ENCODE assay signal across 21 cellular contexts in the genomic region with DNA sequence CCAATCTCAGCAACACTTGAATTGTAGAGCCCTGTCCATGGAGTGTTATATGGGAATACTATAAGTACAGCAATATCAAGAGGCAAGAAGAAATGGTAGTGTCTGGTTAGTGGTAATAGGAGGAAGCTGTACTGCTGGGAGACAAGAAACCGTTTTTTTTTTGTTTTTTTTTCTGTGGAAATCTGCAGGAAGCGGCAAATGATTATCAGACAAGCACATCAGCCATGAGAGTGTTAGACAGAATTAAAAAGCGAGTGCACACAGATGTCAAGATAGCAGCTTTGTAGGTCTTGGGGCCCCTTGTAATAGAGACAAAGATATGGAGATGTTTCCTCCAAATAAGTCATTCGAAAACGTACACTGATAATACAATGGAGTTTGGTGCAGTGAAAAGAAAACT. TPM values are rescaled to one million over a fixed set of nuclear protein-coding genes. Genes with fewer than 3 reads are reported as not detected.
A peak's percentile ranks its signal among the peaks of the same experiment; 100 is the strongest.
DNase-seq lines count a peak whose midpoint lies in the region; ATAC-seq and TF ChIP-seq lines count a peak whose summit lies in the region.
"Had no signal": no experiment of that assay in that cellular context is flagged by ENCODE, and none has a peak within 500 bp of the region (broad histone marks: within the 10 kb centered on the region; RNA-seq: fewer than 3 reads in every experiment).

No MANE protein-coding gene starts in this region.

- no peaks in the 10 kb centered on the region for H3K9me3 Mint-ChIP-seq in activated CD4-positive, alpha-beta T cell treated with anti-CD3 and anti-CD28 coated beads, Interleukin-2, amount 10 ng/mL, durations not matched to agents 24 days and 14 days
- H3K9me3 Mint-ChIP-seq in HFFc6: no peaks in the 10 kb centered on the region
- H3K9me3 Mint-ChIP-seq in activated CD8-positive, alpha-beta T cell treated with anti-CD3 and anti-CD28 coated beads, Interleukin-2, amount 10 ng/mL, durations not matched to agents 7 days and 5 days (ENCODE audit: insufficient read depth): no peaks in the 10 kb centered on the region

- H3K36me3 ChIP-seq in mesodermal cell (ENCODE audit: control insufficient read depth, insufficient read depth, low read length): no peaks in the 10 kb centered on the region
- H3K36me3 ChIP-seq: adrenal gland, right atrium auricular region, vagina had no signal

- POLR2A ChIA-PET in activated CD8-positive, alpha-beta T cell treated with anti-CD3 and anti-CD28 coated beads, Interleukin-2, amount 10 ng/mL, durations not matched to agents 7 days and 5 days (lab: Charles Lee): interaction anchor here (1.3 to 1.5 kb wide), 2 partner anchors 9 to 44 kb away, joined by 3 read pairs; no protein-coding TSS in a partner anchor

- peaks cover 24% of the 10 kb centered on the region for H3K4me1 ChIP-seq in mesodermal cell (ENCODE audit: control insufficient read depth, insufficient read depth, low read length, poor library complexity, severe bottlenecking)
- H3K4me1 ChIP-seq: adrenal gland, right atrium auricular region, vagina had no signal

- no peak for TF ChIP-seq CTCF in HFFc6 (IDR thresholded peaks at IDR 0.05)

- H3K4me3 ChIP-seq in mesodermal cell (ENCODE audit: extremely low read depth, insufficient read depth, low read length, poor library complexity, severe bottlenecking): no peak overlapping the region
- H3K4me3 ChIP-seq: adrenal gland, right atrium auricular region, vagina had no signal

- peak overlapping the region; percentile 58 for H3K27ac Mint-ChIP-seq in activated CD4-positive, alpha-beta T cell treated with anti-CD3 and anti-CD28 coated beads, Interleukin-2, amount 10 ng/mL, durations not matched to agents 24 days and 14 days
- H3K27ac Mint-ChIP-seq in HFFc6: peak overlapping the region; percentile 6; the same call in 1 of the 2 replicates
- peak overlapping the region; percentile 79 for H3K27ac Mint-ChIP-seq in activated CD8-positive, alpha-beta T cell treated with anti-CD3 and anti-CD28 coated beads, Interleukin-2, amount 10 ng/mL, durations not matched to agents 7 days and 5 days

- peak; percentile 22 for ATAC-seq in activated CD8-positive, alpha-beta T cell treated with anti-CD3 and anti-CD28 coated beads, Interleukin-2, amount 10 ng/mL, durations not matched to agents 7 days and 5 days
- no peak for ATAC-seq in HG03097 (IDR thresholded peaks at IDR 0.05; ENCODE audit: low FRiP score, unreplicated experiment)
- no peak for ATAC-seq in GM19452 (IDR thresholded peaks at IDR 0.05; ENCODE audit: unreplicated experiment)
- ATAC-seq: PC-3 had no signal

- H3K4me1 Mint-ChIP-seq in activated CD4-positive, alpha-beta T cell treated with anti-CD3 and anti-CD28 coated beads, Interleukin-2, amount 10 ng/mL, durations not matched to agents 24 days and 14 days: peaks cover 83% of the 10 kb centered on the region
- peaks cover 15% of the 10 kb centered on the region for H3K4me1 Mint-ChIP-seq in HFFc6 (ENCODE audit: low read depth)
- H3K4me1 Mint-ChIP-seq in activated CD8-positive, alpha-beta T cell treated with anti-CD3 and anti-CD28 coated beads, Interleukin-2, amount 10 ng/mL, durations not matched to agents 7 days and 5 days (ENCODE audit: low read depth): peaks cover 91% of the 10 kb centered on the region

- H3K27ac ChIP-seq in mesodermal cell (ENCODE audit: low read depth, low read length, severe bottlenecking): peak overlapping the region; percentile 77
- H3K27ac ChIP-seq: adrenal gland, right atrium auricular region, vagina had no signal

- intact Hi-C loops in activated CD4-positive, alpha-beta T cell treated with anti-CD3 and anti-CD28 coated beads, Interleukin-2, amount 10 ng/mL, durations not matched to agents 24 days and 14 days (cut with micrococcal nuclease): no loop called here

- peak; percentile 65 for DNase-seq in activated CD4-positive, alpha-beta T cell treated with anti-CD3 and anti-CD28 coated beads, Interleukin-2, amount 10 ng/mL, durations not matched to agents 24 days and 14 days
- DNase-seq in activated CD4-positive, alpha-beta T cell treated with anti-CD3 and anti-CD28 coated beads, Interleukin-2, amount 50 U/mL, for 1 hour: no peak
- DNase-seq in HFFc6: no peak
- no peak for DNase-seq in activated CD8-positive, alpha-beta T cell treated with anti-CD3 and anti-CD28 coated beads, Interleukin-2, amount 10 ng/mL, durations not matched to agents 7 days and 5 days
- no peak for DNase-seq in dedifferentiated amniotic fluid mesenchymal stem cell (ENCODE audit: extremely low spot score)
- DNase-seq: adrenal gland, GOT3, hippocampal formation, NCI-H1694, NCI-H510A had no signal

- no peaks in the 10 kb centered on the region for H3K27me3 Mint-ChIP-seq in activated CD4-positive, alpha-beta T cell treated with anti-CD3 and anti-CD28 coated beads, Interleukin-2, amount 10 ng/mL, durations not matched to agents 24 days and 14 days
- H3K27me3 Mint-ChIP-seq in HFFc6 (ENCODE audit: insufficient read depth): peaks cover 9% of the 10 kb centered on the region
- H3K27me3 Mint-ChIP-seq in activated CD8-positive, alpha-beta T cell treated with anti-CD3 and anti-CD28 coated beads, Interleukin-2, amount 10 ng/mL, durations not matched to agents 7 days and 5 days (ENCODE audit: low read depth): no peaks in the 10 kb centered on the region

- WGBS in mesodermal cell (ENCODE audit: insufficient coverage in 2 of 2), 2 experiments: 78 to 98% methylated on average over 5 of the region's 5 CpGs

- CTCF ChIA-PET in activated CD8-positive, alpha-beta T cell treated with anti-CD3 and anti-CD28 coated beads, Interleukin-2, amount 10 ng/mL, durations not matched to agents 7 days and 5 days (lab: Charles Lee): interaction anchor here (0.8 to 7.5 kb wide), 9 partner anchors 9 to 229 kb away, joined by 3 to 55 read pairs (median 9); no protein-coding TSS in a partner anchor

- H3K4me3 Mint-ChIP-seq in activated CD4-positive, alpha-beta T cell treated with anti-CD3 and anti-CD28 coated beads, Interleukin-2, amount 10 ng/mL, durations not matched to agents 24 days and 14 days: peak overlapping the region; percentile 86
- H3K4me3 Mint-ChIP-seq in HFFc6: no peak overlapping the region
- H3K4me3 Mint-ChIP-seq in activated CD8-positive, alpha-beta T cell treated with anti-CD3 and anti-CD28 coated beads, Interleukin-2, amount 10 ng/mL, durations not matched to agents 7 days and 5 days: peak overlapping the region; percentile 70

- no peaks in the 10 kb centered on the region for H3K9me3 ChIP-seq in mesodermal cell (ENCODE audit: control insufficient read depth, low read length)
- H3K9me3 ChIP-seq: adrenal gland, right atrium auricular region, vagina had no signal

- peaks cover 93% of the 10 kb centered on the region for H3K36me3 Mint-ChIP-seq in activated CD4-positive, alpha-beta T cell treated with anti-CD3 and anti-CD28 coated beads, Interleukin-2, amount 10 ng/mL, durations not matched to agents 24 days and 14 days (ENCODE audit: low read depth)
- H3K36me3 Mint-ChIP-seq in HFFc6 (ENCODE audit: low read depth): no peaks in the 10 kb centered on the region
- peaks cover 88% of the 10 kb centered on the region for H3K36me3 Mint-ChIP-seq in activated CD8-positive, alpha-beta T cell treated with anti-CD3 and anti-CD28 coated beads, Interleukin-2, amount 10 ng/mL, durations not matched to agents 7 days and 5 days (ENCODE audit: low read depth)

RNA-seq across cellular contexts. Expression of gene TESPA1, which starts 6.7 kb away (rescaled TPM):
- 164 and 168 TPM in 2 replicates for total RNA-seq in activated CD4-positive, alpha-beta T cell treated with anti-CD3 and anti-CD28 coated beads, Interleukin-2, amount 10 ng/mL, durations not matched to agents 24 days and 14 days
- total RNA-seq in HFFc6 (2021; fragmentation: NEBNext Ultra II Directional; extraction: Animal tissue kit (Norgen Biotek cat#: 25700)): not detected
- 10 to 100 TPM; 81.0 to 84.6 TPM for total RNA-seq in activated CD8-positive, alpha-beta T cell treated with anti-CD3 and anti-CD28 coated beads, Interleukin-2, amount 10 ng/mL, durations not matched to agents 7 days and 5 days
- polyA plus RNA-seq in mesodermal cell (2013, experiment 1 of 2): not detected
- polyA plus RNA-seq in mesodermal cell (2013, experiment 2 of 2): not detected
- total RNA-seq: HT-29, PC-3, SK-MEL-5 had no signal

RNA-seq across cellular contexts. Expression of gene NEUROD4, which starts 41.9 kb away (rescaled TPM):
- not detected in 2 replicates for total RNA-seq in activated CD4-positive, alpha-beta T cell treated with anti-CD3 and anti-CD28 coated beads, Interleukin-2, amount 10 ng/mL, durations not matched to agents 24 days and 14 days
- not detected for total RNA-seq in HFFc6 (2021; fragmentation: NEBNext Ultra II Directional; extraction: Animal tissue kit (Norgen Biotek cat#: 25700))
- total RNA-seq in activated CD8-positive, alpha-beta T cell treated with anti-CD3 and anti-CD28 coated beads, Interleukin-2, amount 10 ng/mL, durations not matched to agents 7 days and 5 days: not detected
- not detected for polyA plus RNA-seq in mesodermal cell (2013, experiment 1 of 2)
- not detected for polyA plus RNA-seq in mesodermal cell (2013, experiment 2 of 2)
- total RNA-seq: cardiac septum, HT-29, mesenteric fat pad, PC-3, right atrium auricular region, SK-MEL-5, subcutaneous adipose tissue, vagina had no signal

Comparison
In these comparisons a context has a peak if more than half of its experiments do, and no peak if none do; other contexts are left out.
1. H3K27ac Mint-ChIP-seq: peak in every context shown above with its lines; median percentile 79 in activated CD8-positive, alpha-beta T cell treated with anti-CD3 and anti-CD28 coated beads, Interleukin-2, amount 10 ng/mL, durations not matched to agents 7 days and 5 days; 58 in activated CD4-positive, alpha-beta T cell treated with anti-CD3 and anti-CD28 coated beads, Interleukin-2, amount 10 ng/mL, durations not matched to agents 24 days and 14 days; 6 in HFFc6.
2. RNA of gene TESPA1, which starts 6.7 kb away (total RNA-seq): 164 to 168 TPM in activated CD4-positive, alpha-beta T cell treated with anti-CD3 and anti-CD28 coated beads, Interleukin-2, amount 10 ng/mL, durations not matched to agents 24 days and 14 days and 81.0 to 84.6 TPM in activated CD8-positive, alpha-beta T cell treated with anti-CD3 and anti-CD28 coated beads, Interleukin-2, amount 10 ng/mL, durations not matched to agents 7 days and 5 days; not detected in HFFc6; every median in the first group is over 10 times any median in the second.